In the genomic region with DNA sequence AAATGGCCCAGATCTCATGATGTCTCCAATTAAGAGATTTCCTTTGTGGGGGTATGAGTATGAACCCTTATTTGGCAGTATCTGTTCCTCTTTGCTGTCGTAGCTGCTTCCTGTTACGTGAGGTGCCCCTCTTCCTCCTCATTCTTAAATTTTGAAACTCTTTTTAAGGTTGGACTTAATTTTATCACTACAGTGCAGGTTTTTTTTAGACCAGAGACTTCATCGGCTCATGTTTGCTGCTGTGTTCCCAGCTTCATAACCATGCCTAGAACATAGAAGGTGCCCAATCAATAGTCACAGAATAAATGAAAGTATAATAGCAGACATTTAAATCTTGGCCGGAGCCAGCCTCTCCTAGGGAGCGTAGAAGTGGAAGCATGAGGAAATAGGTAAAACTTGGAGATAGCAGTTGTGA, we compare ENCODE assay signal across 1 cellular context.
TF ChIP-seq lines count a peak whose summit lies in the region.

No MANE protein-coding gene starts in this region.

TF ChIP-seq in WTC11, 78 proteins besides CTCF, POLR2A, EP300 and RAD21 (continued from another document):
- TF ChIP-seq, protein P1, sequence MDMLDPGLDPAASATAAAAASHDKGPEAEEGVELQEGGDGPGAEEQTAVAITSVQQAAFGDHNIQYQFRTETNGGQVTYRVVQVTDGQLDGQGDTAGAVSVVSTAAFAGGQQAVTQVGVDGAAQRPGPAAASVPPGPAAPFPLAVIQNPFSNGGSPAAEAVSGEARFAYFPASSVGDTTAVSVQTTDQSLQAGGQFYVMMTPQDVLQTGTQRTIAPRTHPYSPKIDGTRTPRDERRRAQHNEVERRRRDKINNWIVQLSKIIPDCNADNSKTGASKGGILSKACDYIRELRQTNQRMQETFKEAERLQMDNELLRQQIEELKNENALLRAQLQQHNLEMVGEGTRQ (CRISPR knock-in tag; IDR thresholded peaks at IDR 0.05): no peak
- no peak for TF ChIP-seq ZNF138 (CRISPR knock-in tag; conservative IDR thresholded peaks at IDR 0.05)
- TF ChIP-seq, protein P2, sequence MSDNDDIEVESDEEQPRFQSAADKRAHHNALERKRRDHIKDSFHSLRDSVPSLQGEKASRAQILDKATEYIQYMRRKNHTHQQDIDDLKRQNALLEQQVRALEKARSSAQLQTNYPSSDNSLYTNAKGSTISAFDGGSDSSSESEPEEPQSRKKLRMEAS (CRISPR knock-in tag; IDR thresholded peaks at IDR 0.05): no peak
- no peak for TF ChIP-seq MYBL2 (CRISPR knock-in tag; IDR thresholded peaks at IDR 0.05)
- TF ChIP-seq, protein P3, sequence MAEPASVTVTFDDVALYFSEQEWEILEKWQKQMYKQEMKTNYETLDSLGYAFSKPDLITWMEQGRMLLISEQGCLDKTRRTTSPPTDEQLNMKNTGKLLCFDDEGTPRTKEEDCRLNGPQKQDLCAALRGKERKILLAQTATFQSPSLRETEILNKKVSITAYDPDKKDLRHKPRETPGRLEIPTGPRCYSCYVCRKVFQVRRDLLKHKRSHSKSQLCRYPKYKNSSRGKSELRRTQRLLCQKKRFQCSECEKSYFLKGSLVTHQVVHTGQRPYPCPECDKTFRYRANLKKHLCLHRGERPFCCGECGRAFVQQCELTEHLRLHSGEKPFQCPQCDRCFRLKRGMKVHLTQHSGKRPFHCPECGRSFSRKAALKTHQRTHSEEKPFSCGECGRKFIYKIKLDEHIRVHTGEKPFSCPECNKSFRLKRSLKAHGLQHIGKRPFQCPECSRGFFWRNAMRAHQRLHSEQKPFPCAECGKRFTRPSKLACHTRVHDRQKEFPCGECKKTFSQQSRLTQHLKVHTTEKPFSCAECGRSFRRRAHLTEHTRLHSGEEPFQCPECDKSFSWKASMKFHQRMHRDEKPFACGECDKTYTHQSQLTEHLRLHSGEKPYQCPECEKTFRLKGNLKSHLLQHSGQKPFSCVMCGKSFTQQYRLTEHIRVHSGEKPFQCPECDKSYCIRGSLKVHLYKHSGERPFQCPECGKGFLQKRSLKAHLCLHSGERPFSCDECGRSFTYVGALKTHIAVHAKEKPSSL (CRISPR knock-in tag; conservative IDR thresholded peaks at IDR 0.05): no peak
- no peak for TF ChIP-seq NFE2L1 (CRISPR knock-in tag; IDR thresholded peaks at IDR 0.05)
